ENCODE assay signal across 1 cellular context in the genomic region with DNA sequence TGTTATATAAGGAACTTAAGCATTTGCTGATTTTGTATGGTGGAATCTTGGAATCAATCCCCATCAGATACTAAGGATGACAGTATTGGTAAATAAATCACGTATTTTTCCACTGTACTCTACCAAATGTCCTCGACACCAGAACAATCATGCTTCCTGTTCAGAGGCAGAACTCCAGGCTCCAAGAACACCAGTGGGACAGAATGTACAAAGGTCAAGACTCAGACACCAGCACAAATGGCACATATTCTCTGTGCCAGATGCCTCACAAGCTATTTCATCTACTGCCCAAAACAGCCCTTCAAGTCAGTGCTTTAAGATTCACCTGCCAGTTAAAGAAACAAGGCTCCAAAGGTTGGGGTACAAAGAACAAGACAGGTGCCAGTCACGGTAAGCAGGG.
TF ChIP-seq lines count a peak whose summit lies in the region.

No MANE protein-coding gene starts in this region.

TF ChIP-seq in HepG2, 621 proteins besides CTCF, POLR2A, EP300 and RAD21 (continued from another document):
- TF ChIP-seq, protein P1, sequence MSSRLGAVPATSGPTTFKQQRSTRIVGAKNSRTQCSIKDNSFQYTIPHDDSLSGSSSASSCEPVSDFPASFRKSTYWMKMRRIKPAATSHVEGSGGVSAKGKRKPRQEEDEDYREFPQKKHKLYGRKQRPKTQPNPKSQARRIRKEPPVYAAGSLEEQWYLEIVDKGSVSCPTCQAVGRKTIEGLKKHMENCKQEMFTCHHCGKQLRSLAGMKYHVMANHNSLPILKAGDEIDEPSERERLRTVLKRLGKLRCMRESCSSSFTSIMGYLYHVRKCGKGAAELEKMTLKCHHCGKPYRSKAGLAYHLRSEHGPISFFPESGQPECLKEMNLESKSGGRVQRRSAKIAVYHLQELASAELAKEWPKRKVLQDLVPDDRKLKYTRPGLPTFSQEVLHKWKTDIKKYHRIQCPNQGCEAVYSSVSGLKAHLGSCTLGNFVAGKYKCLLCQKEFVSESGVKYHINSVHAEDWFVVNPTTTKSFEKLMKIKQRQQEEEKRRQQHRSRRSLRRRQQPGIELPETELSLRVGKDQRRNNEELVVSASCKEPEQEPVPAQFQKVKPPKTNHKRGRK (CRISPR knock-in tag; IDR thresholded peaks at IDR 0.05): no peak
- no peak for TF ChIP-seq SRSF1 (optimal IDR thresholded peaks at IDR 0.05; ENCODE audit: low read depth, low read length)
- no peak for TF ChIP-seq SNAI1 (CRISPR knock-in tag; IDR thresholded peaks at IDR 0.05; ENCODE audit: borderline replicate concordance)
- no peak for TF ChIP-seq CHCHD3 (CRISPR knock-in tag; IDR thresholded peaks at IDR 0.05)
- TF ChIP-seq, protein P2, sequence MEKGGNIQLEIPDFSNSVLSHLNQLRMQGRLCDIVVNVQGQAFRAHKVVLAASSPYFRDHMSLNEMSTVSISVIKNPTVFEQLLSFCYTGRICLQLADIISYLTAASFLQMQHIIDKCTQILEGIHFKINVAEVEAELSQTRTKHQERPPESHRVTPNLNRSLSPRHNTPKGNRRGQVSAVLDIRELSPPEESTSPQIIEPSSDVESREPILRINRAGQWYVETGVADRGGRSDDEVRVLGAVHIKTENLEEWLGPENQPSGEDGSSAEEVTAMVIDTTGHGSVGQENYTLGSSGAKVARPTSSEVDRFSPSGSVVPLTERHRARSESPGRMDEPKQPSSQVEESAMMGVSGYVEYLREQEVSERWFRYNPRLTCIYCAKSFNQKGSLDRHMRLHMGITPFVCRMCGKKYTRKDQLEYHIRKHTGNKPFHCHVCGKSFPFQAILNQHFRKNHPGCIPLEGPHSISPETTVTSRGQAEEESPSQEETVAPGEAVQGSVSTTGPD (CRISPR knock-in tag; IDR thresholded peaks at IDR 0.05): 0 out of 2 replicates have a peak, but pooled peaks have one; percentile 4
- peak; percentile 22; the same call in 1 of the 2 replicates for TF ChIP-seq HNF4A (CRISPR knock-in tag; IDR thresholded peaks at IDR 0.05)
- TF ChIP-seq, protein P3, sequence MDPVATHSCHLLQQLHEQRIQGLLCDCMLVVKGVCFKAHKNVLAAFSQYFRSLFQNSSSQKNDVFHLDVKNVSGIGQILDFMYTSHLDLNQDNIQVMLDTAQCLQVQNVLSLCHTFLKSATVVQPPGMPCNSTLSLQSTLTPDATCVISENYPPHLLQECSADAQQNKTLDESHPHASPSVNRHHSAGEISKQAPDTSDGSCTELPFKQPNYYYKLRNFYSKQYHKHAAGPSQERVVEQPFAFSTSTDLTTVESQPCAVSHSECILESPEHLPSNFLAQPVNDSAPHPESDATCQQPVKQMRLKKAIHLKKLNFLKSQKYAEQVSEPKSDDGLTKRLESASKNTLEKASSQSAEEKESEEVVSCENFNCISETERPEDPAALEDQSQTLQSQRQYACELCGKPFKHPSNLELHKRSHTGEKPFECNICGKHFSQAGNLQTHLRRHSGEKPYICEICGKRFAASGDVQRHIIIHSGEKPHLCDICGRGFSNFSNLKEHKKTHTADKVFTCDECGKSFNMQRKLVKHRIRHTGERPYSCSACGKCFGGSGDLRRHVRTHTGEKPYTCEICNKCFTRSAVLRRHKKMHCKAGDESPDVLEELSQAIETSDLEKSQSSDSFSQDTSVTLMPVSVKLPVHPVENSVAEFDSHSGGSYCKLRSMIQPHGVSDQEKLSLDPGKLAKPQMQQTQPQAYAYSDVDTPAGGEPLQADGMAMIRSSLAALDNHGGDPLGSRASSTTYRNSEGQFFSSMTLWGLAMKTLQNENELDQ (CRISPR knock-in tag; IDR thresholded peaks at IDR 0.05; ENCODE audit: borderline replicate concordance): 0 out of 2 replicates have a peak, but pooled peaks have one; percentile 36
- TF ChIP-seq CBX1 (IDR thresholded peaks at IDR 0.05; ENCODE audit: low read depth): no peak
- no peak for TF ChIP-seq FIP1L1 (IDR thresholded peaks at IDR 0.05; ENCODE audit: borderline replicate concordance, insufficient read depth, low read depth, low read length)
- TF ChIP-seq, protein P4, sequence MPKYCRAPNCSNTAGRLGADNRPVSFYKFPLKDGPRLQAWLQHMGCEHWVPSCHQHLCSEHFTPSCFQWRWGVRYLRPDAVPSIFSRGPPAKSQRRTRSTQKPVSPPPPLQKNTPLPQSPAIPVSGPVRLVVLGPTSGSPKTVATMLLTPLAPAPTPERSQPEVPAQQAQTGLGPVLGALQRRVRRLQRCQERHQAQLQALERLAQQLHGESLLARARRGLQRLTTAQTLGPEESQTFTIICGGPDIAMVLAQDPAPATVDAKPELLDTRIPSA (CRISPR knock-in tag; IDR thresholded peaks at IDR 0.05; ENCODE audit: borderline replicate concordance): 0 out of 2 replicates have a peak, but pooled peaks have one; percentile 1
- TF ChIP-seq TBP (CRISPR knock-in tag; IDR thresholded peaks at IDR 0.05): no peak
- no peak for TF ChIP-seq ZNF264 (CRISPR knock-in tag; IDR thresholded peaks at IDR 0.05)
- TF ChIP-seq ZNF101 (CRISPR knock-in tag; IDR thresholded peaks at IDR 0.05; ENCODE audit: borderline replicate concordance, low read depth): no peak
- no peak for TF ChIP-seq ZNF331 (CRISPR knock-in tag; IDR thresholded peaks at IDR 0.05)
- TF ChIP-seq, protein P5, sequence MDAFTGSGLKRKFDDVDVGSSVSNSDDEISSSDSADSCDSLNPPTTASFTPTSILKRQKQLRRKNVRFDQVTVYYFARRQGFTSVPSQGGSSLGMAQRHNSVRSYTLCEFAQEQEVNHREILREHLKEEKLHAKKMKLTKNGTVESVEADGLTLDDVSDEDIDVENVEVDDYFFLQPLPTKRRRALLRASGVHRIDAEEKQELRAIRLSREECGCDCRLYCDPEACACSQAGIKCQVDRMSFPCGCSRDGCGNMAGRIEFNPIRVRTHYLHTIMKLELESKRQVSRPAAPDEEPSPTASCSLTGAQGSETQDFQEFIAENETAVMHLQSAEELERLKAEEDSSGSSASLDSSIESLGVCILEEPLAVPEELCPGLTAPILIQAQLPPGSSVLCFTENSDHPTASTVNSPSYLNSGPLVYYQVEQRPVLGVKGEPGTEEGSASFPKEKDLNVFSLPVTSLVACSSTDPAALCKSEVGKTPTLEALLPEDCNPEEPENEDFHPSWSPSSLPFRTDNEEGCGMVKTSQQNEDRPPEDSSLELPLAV (CRISPR knock-in tag; conservative IDR thresholded peaks at IDR 0.05; ENCODE audit: low read depth): no peak
- no peak for TF ChIP-seq RAD51 (IDR thresholded peaks at IDR 0.05; ENCODE audit: borderline replicate concordance)
- TF ChIP-seq STAG1 (CRISPR knock-in tag; IDR thresholded peaks at IDR 0.05): no peak
- TF ChIP-seq, protein P6, sequence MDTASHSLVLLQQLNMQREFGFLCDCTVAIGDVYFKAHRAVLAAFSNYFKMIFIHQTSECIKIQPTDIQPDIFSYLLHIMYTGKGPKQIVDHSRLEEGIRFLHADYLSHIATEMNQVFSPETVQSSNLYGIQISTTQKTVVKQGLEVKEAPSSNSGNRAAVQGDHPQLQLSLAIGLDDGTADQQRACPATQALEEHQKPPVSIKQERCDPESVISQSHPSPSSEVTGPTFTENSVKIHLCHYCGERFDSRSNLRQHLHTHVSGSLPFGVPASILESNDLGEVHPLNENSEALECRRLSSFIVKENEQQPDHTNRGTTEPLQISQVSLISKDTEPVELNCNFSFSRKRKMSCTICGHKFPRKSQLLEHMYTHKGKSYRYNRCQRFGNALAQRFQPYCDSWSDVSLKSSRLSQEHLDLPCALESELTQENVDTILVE (CRISPR knock-in tag; IDR thresholded peaks at IDR 0.05): no peak
- TF ChIP-seq FOXO1 (CRISPR knock-in tag; IDR thresholded peaks at IDR 0.05): no peak
- TF ChIP-seq ZNF354B (CRISPR knock-in tag; IDR thresholded peaks at IDR 0.05): 0 out of 2 replicates have a peak, but pooled peaks have one; percentile 35
